8 cellular contexts compared by ENCODE assay signal in the genomic region with DNA sequence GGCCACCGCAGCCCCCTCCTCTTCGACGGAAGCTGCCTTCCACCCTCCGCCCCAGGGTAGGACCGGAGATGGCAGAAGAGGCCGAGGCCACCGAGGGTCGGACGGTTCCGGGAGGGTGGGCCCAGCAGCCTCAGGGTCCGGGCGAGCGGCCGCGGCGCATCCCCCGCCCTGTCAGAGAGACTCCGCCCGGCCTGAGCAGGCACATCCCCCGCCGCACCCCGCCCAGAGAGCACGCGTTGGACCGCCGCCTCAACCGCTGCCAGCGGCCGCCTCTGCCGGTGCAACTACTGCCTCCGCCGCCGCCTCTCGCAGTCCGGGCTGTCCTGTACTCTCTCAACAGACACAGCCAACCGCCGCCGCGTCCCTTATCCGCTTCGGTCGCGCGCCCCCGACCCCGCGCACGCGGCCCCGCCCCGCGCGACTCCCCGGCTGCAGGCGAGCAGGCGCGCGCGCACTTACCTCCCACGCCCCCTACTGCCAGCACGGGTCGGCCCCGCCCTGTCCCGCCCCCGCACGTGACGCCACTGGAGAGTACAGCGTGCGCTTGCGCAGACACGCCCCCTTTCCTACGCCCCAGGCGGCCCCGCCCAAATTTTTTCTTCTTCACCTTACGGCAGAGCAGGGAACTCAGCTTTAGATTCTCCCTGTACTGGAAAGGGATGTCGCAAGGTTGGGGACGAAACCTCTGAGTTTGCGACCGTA. TPM values are rescaled to one million over a fixed set of nuclear protein-coding genes. Genes with fewer than 3 reads are reported as not detected.
DNase-seq lines count a peak whose midpoint lies in the region; ATAC-seq and TF ChIP-seq lines count a peak whose summit lies in the region.

A gene with protein sequence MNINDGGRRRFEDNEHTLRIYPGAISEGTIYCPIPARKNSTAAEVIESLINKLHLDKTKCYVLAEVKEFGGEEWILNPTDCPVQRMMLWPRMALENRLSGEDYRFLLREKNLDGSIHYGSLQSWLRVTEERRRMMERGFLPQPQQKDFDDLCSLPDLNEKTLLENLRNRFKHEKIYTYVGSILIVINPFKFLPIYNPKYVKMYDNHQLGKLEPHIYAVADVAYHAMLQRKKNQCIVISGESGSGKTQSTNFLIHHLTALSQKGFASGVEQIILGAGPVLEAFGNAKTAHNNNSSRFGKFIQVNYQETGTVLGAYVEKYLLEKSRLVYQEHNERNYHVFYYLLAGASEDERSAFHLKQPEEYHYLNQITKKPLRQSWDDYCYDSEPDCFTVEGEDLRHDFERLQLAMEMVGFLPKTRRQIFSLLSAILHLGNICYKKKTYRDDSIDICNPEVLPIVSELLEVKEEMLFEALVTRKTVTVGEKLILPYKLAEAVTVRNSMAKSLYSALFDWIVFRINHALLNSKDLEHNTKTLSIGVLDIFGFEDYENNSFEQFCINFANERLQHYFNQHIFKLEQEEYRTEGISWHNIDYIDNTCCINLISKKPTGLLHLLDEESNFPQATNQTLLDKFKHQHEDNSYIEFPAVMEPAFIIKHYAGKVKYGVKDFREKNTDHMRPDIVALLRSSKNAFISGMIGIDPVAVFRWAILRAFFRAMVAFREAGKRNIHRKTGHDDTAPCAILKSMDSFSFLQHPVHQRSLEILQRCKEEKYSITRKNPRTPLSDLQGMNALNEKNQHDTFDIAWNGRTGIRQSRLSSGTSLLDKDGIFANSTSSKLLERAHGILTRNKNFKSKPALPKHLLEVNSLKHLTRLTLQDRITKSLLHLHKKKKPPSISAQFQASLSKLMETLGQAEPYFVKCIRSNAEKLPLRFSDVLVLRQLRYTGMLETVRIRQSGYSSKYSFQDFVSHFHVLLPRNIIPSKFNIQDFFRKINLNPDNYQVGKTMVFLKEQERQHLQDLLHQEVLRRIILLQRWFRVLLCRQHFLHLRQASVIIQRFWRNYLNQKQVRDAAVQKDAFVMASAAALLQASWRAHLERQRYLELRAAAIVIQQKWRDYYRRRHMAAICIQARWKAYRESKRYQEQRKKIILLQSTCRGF (N-terminal part only) (minus strand): TSS at position 453 of the 702 bp plus-strand sequence. CDS start 71,587 bp downstream, outside the sequence.

- peak; percentile 96 for DNase-seq in DND-41
- peak; percentile 97 for DNase-seq in H7
- DNase-seq in RWPE2 (ENCODE audit: low spot score) = peak; percentile 99
- peak; percentile 95 for DNase-seq in activated T-helper 2 cell treated with anti-CD3 and anti-CD28 coated beads, Interferon-gamma antibody, Interleukin-2, Interleukin-4, amounts not matched to agents 10 μg/mL and 5 μg/mL and 100 μg/mL, durations not matched to agents 14 hours and 24 hours and 36 hours (ENCODE audit: low spot score)
- peak; percentile 96 to 99 for DNase-seq in fibroblast of lung (ENCODE audit: low read depth in 2 of 2)
- peak; percentile 98 for DNase-seq in naive B cell
- DNase-seq in stimulated activated effector memory CD8-positive, alpha-beta T cell treated with anti-CD3 and anti-CD28 coated beads, Interleukin-12 subunit alpha, Interleukin-12 subunit beta, amount 100 ng/mL, for 72 hours (ENCODE audit: low spot score in 2 of 2) = peak; percentile 96 to 98

- ATAC-seq in DND-41 (ENCODE audit: insufficient read depth, low read depth) (peak; percentile 73), RWPE2 (ENCODE audit: low read depth) (peak; percentile 77), naive B cell (ENCODE audit: low read depth in 2 of 2) (peak; percentile 70 to 73)
- peak; percentile 84 for ATAC-seq in stimulated activated effector memory CD8-positive, alpha-beta T cell treated with anti-CD3 and anti-CD28 coated beads, Interleukin-12 subunit alpha, Interleukin-12 subunit beta, amount 100 ng/mL, for 72 hours

- H3K4me3 ChIP-seq in DND-41 (ENCODE audit: low read depth in 1 of 2, low read length in 2 of 2) = peak within 1 kb of the TSS; percentile 59 to 73
- H3K4me3 ChIP-seq in H7 (ENCODE audit: insufficient read depth, low read depth, low read length) = peak within 1 kb of the TSS; percentile 84
- peak within 1 kb of the TSS; percentile 96 for H3K4me3 ChIP-seq in Loucy (ENCODE audit: low read length, poor library complexity, severe bottlenecking)
- H3K4me3 ChIP-seq in RWPE2 (ENCODE audit: severe bottlenecking) = peak within 1 kb of the TSS; percentile 92
- H3K4me3 ChIP-seq in fibroblast of lung (replicated peaks in 1 of 4; ENCODE audit: control extremely low read depth in 1 of 4, insufficient read depth in 1 of 4, low read depth in 3 of 4, low read length in 4 of 4) = peak within 1 kb of the TSS; percentile 90 to 92 (median 90)

- no peaks in the 10 kb centered on the region for H3K27me3 ChIP-seq in DND-41 (ENCODE audit: insufficient read depth, low read length, poor library complexity)
- H3K27me3 ChIP-seq in H7 (ENCODE audit: control insufficient read depth, insufficient read depth, low read length) = no peaks in the 10 kb centered on the region
- no peaks in the 10 kb centered on the region for H3K27me3 ChIP-seq in Loucy (ENCODE audit: insufficient read depth, low read length, poor library complexity, severe bottlenecking)
- no peaks in the 10 kb centered on the region for H3K27me3 ChIP-seq in RWPE2 (ENCODE audit: insufficient read depth, poor library complexity, severe bottlenecking)
- no peaks in the 10 kb centered on the region for H3K27me3 ChIP-seq in fibroblast of lung (ENCODE audit: control insufficient read depth, insufficient read depth, low read length)

- H3K36me3 ChIP-seq in DND-41 (ENCODE audit: insufficient read depth, low read length) = no peaks in the 10 kb centered on the region
- H3K36me3 ChIP-seq in H7 (replicated peaks; ENCODE audit: control insufficient read depth, insufficient read depth, low read length) = no peaks in the 10 kb centered on the region
- H3K36me3 ChIP-seq in Loucy (ENCODE audit: insufficient read depth, low read length) = no peaks in the 10 kb centered on the region
- no peaks in the 10 kb centered on the region for H3K36me3 ChIP-seq in RWPE2 (ENCODE audit: low read depth)
- H3K36me3 ChIP-seq in fibroblast of lung (ENCODE audit: control insufficient read depth, insufficient read depth, low read length) = no peaks in the 10 kb centered on the region

- H2AFZ ChIP-seq in DND-41 (ENCODE audit: low read depth, low read length) = peak within 1 kb of the TSS; percentile 87
- H2AFZ ChIP-seq in Loucy (ENCODE audit: low read length) = peak within 1 kb of the TSS; percentile 89
- H2AFZ ChIP-seq in fibroblast of lung (ENCODE audit: low read length) = peak within 1 kb of the TSS; percentile 100

- peak; percentile 15 for TF ChIP-seq CTCF in DND-41 (IDR thresholded peaks at IDR 0.05; ENCODE audit: borderline replicate concordance, extremely low read depth, low read length, poor library complexity, severe bottlenecking)
- TF ChIP-seq CTCF in Loucy (conservative IDR thresholded peaks at IDR 0.05; ENCODE audit: low read length) = no peak
- TF ChIP-seq CTCF in RWPE2 (IDR thresholded peaks at IDR 0.05; ENCODE audit: poor library complexity, severe bottlenecking) = peak; percentile 35
- TF ChIP-seq CTCF in fibroblast of lung (conservative IDR thresholded peaks at IDR 0.05 in 1 of 2, IDR thresholded peaks at IDR 0.05 in 1 of 2; ENCODE audit: low read depth in 1 of 2, low read length in 2 of 2) = no peak

- no peaks in the 10 kb centered on the region for H3K9me2 ChIP-seq in Loucy (replicated peaks; ENCODE audit: low read depth, low read length)

- H3K27ac ChIP-seq in DND-41 (ENCODE audit: low read length) (peak within 1 kb of the TSS; percentile 91), RWPE2 (ENCODE audit: poor library complexity, severe bottlenecking) (peak within 1 kb of the TSS; percentile 80), fibroblast of lung (ENCODE audit: insufficient read depth, low read length) (peak within 1 kb of the TSS; percentile 98)

- H3K4me2 ChIP-seq in DND-41 (ENCODE audit: insufficient read depth, low read length) = peak within 1 kb of the TSS; percentile 95
- H3K4me2 ChIP-seq in Loucy (ENCODE audit: low read depth, low read length, poor library complexity, severe bottlenecking) = peak within 1 kb of the TSS; percentile 97
- H3K4me2 ChIP-seq in fibroblast of lung (ENCODE audit: extremely low read depth, insufficient read depth, low read length) = peak within 1 kb of the TSS; percentile 94

- peak within 1 kb of the TSS; percentile 90 for H3K4me3 Mint-ChIP-seq in activated T-helper 2 cell treated with anti-CD3 and anti-CD28 coated beads, Interferon-gamma antibody, Interleukin-2, Interleukin-4, amounts not matched to agents 10 μg/mL and 5 μg/mL and 100 μg/mL, durations not matched to agents 14 hours and 24 hours and 36 hours (ENCODE audit: low read depth)
- peak within 1 kb of the TSS; percentile 96 to 100 (median 98) for H3K4me3 Mint-ChIP-seq in naive B cell
- H3K4me3 Mint-ChIP-seq in stimulated activated effector memory CD8-positive, alpha-beta T cell treated with anti-CD3 and anti-CD28 coated beads, Interleukin-12 subunit alpha, Interleukin-12 subunit beta, amount 100 ng/mL, for 72 hours = peak within 1 kb of the TSS; percentile 92

- H3K4me1 ChIP-seq in DND-41 (ENCODE audit: insufficient read depth, low read length) (peaks cover 31% of the 10 kb centered on the region), Loucy (ENCODE audit: insufficient read depth, low read length, poor library complexity, severe bottlenecking) (peaks cover 47% of the 10 kb centered on the region), RWPE2 (ENCODE audit: insufficient read depth, poor library complexity, severe bottlenecking) (peaks cover 7% of the 10 kb centered on the region), fibroblast of lung (ENCODE audit: control insufficient read depth, extremely low read depth, insufficient read depth, low read length) (peaks cover 2% of the 10 kb centered on the region)

- peaks cover 9% of the 10 kb centered on the region for H4K20me1 ChIP-seq in DND-41 (ENCODE audit: insufficient read depth, low read length)
- peaks cover 34% of the 10 kb centered on the region for H4K20me1 ChIP-seq in Loucy (ENCODE audit: insufficient read depth, low read length, poor library complexity, severe bottlenecking)
- no peaks in the 10 kb centered on the region for H4K20me1 ChIP-seq in fibroblast of lung (ENCODE audit: control insufficient read depth, extremely low read depth, insufficient read depth, low read length)

- no peaks in the 10 kb centered on the region for H3K9me3 ChIP-seq in DND-41 (ENCODE audit: insufficient read depth, low read length, severe bottlenecking)
- H3K9me3 ChIP-seq in Loucy (ENCODE audit: insufficient read depth, low read depth, low read length) = no peaks in the 10 kb centered on the region
- no peaks in the 10 kb centered on the region for H3K9me3 ChIP-seq in RWPE2 (ENCODE audit: severe bottlenecking)
- H3K9me3 ChIP-seq in fibroblast of lung (ENCODE audit: control insufficient read depth, insufficient read depth, low read depth, low read length) = no peaks in the 10 kb centered on the region

- H3K27ac Mint-ChIP-seq in activated T-helper 2 cell treated with anti-CD3 and anti-CD28 coated beads, Interferon-gamma antibody, Interleukin-2, Interleukin-4, amounts not matched to agents 10 μg/mL and 5 μg/mL and 100 μg/mL, durations not matched to agents 14 hours and 24 hours and 36 hours = peak within 1 kb of the TSS; percentile 97
- H3K27ac Mint-ChIP-seq in naive B cell = peak within 1 kb of the TSS; percentile 95 to 100 (median 98)
- peak within 1 kb of the TSS; percentile 97 for H3K27ac Mint-ChIP-seq in stimulated activated effector memory CD8-positive, alpha-beta T cell treated with anti-CD3 and anti-CD28 coated beads, Interleukin-12 subunit alpha, Interleukin-12 subunit beta, amount 100 ng/mL, for 72 hours

- no peaks in the 10 kb centered on the region for H3F3A ChIP-seq in Loucy (ENCODE audit: low read depth)

- peaks cover 8% of the 10 kb centered on the region for H3K27me3 Mint-ChIP-seq in activated T-helper 2 cell treated with anti-CD3 and anti-CD28 coated beads, Interferon-gamma antibody, Interleukin-2, Interleukin-4, amounts not matched to agents 10 μg/mL and 5 μg/mL and 100 μg/mL, durations not matched to agents 14 hours and 24 hours and 36 hours (ENCODE audit: low read depth)
- H3K27me3 Mint-ChIP-seq in naive B cell = no peaks in the 10 kb centered on the region

- H3K79me2 ChIP-seq in DND-41 (ENCODE audit: insufficient read depth, low read length) = peaks cover 41% of the 10 kb centered on the region
- peaks cover 53% of the 10 kb centered on the region for H3K79me2 ChIP-seq in Loucy (ENCODE audit: insufficient read depth, low read length)
- peaks cover 36% of the 10 kb centered on the region for H3K79me2 ChIP-seq in fibroblast of lung (ENCODE audit: control insufficient read depth, insufficient read depth, low read length)

- no peaks in the 10 kb centered on the region for H3K36me3 Mint-ChIP-seq in activated T-helper 2 cell treated with anti-CD3 and anti-CD28 coated beads, Interferon-gamma antibody, Interleukin-2, Interleukin-4, amounts not matched to agents 10 μg/mL and 5 μg/mL and 100 μg/mL, durations not matched to agents 14 hours and 24 hours and 36 hours (ENCODE audit: low read depth)
- no peaks in the 10 kb centered on the region for H3K36me3 Mint-ChIP-seq in naive B cell
- H3K36me3 Mint-ChIP-seq in stimulated activated effector memory CD8-positive, alpha-beta T cell treated with anti-CD3 and anti-CD28 coated beads, Interleukin-12 subunit alpha, Interleukin-12 subunit beta, amount 100 ng/mL, for 72 hours = no peaks in the 10 kb centered on the region

- H3K9ac ChIP-seq in DND-41 (ENCODE audit: low read depth, low read length) (peak within 1 kb of the TSS; percentile 75), Loucy (ENCODE audit: low read depth, low read length, poor library complexity, severe bottlenecking) (peak within 1 kb of the TSS; percentile 73), fibroblast of lung (ENCODE audit: insufficient read depth, low read length) (peak within 1 kb of the TSS; percentile 95)

- H3K4me1 Mint-ChIP-seq in activated T-helper 2 cell treated with anti-CD3 and anti-CD28 coated beads, Interferon-gamma antibody, Interleukin-2, Interleukin-4, amounts not matched to agents 10 μg/mL and 5 μg/mL and 100 μg/mL, durations not matched to agents 14 hours and 24 hours and 36 hours (ENCODE audit: low read depth) = peaks cover 30% of the 10 kb centered on the region
- peaks cover 28 to 41% (median 36%) of the 10 kb centered on the region in 3 donors for H3K4me1 Mint-ChIP-seq in naive B cell
- H3K4me1 Mint-ChIP-seq in stimulated activated effector memory CD8-positive, alpha-beta T cell treated with anti-CD3 and anti-CD28 coated beads, Interleukin-12 subunit alpha, Interleukin-12 subunit beta, amount 100 ng/mL, for 72 hours = peaks cover 35% of the 10 kb centered on the region

- intact Hi-C loops in activated T-helper 2 cell treated with anti-CD3 and anti-CD28 coated beads, Interferon-gamma antibody, Interleukin-2, Interleukin-4, amounts not matched to agents 10 μg/mL and 5 μg/mL and 100 μg/mL, durations not matched to agents 14 hours and 24 hours and 36 hours (cut with micrococcal nuclease) = loop anchor here (2.0 to 5.0 kb wide), 3 partner anchors 109 to 354 kb away; a partner anchor contains a TSS

- no peaks in the 10 kb centered on the region for H3K9me3 Mint-ChIP-seq in activated T-helper 2 cell treated with anti-CD3 and anti-CD28 coated beads, Interferon-gamma antibody, Interleukin-2, Interleukin-4, amounts not matched to agents 10 μg/mL and 5 μg/mL and 100 μg/mL, durations not matched to agents 14 hours and 24 hours and 36 hours
- no peaks in the 10 kb centered on the region for H3K9me3 Mint-ChIP-seq in naive B cell
- H3K9me3 Mint-ChIP-seq in stimulated activated effector memory CD8-positive, alpha-beta T cell treated with anti-CD3 and anti-CD28 coated beads, Interleukin-12 subunit alpha, Interleukin-12 subunit beta, amount 100 ng/mL, for 72 hours = no peaks in the 10 kb centered on the region

RNA-seq across cellular contexts. Expression of the gene that starts here (rescaled TPM):
- total RNA-seq in H7 (2014; rRNA removed; shearing (Covaris generic)) = 7.8 and 12.6 TPM in 2 replicates
- total RNA-seq in activated T-helper 2 cell treated with anti-CD3 and anti-CD28 coated beads, Interferon-gamma antibody, Interleukin-2, Interleukin-4, amounts not matched to agents 10 μg/mL and 5 μg/mL and 100 μg/mL, durations not matched to agents 14 hours and 24 hours and 36 hours = 25.1 and 26.2 TPM in 2 replicates
- 34.7 and 48.6 TPM in 2 replicates for total RNA-seq in fibroblast of lung
- polyA plus RNA-seq in fibroblast of lung = 11.5 and 12.8 TPM in 2 replicates
- polyA plus RNA-seq in fibroblast of lung (2012) = 7.6 and 10.3 TPM in 2 replicates
- polyA minus RNA-seq in fibroblast of lung (ENCODE audit: low replicate concordance) = 46.5 and 117 TPM in 2 replicates
- 10 to 100 TPM; 10.8 to 26.7 (median 14.1) TPM for polyA plus RNA-seq in naive B cell (ENCODE audit: low read depth in 6 of 6)

Comparison
In these comparisons a context has a peak if more than half of its experiments do, and no peak if none do; other contexts are left out.
1. Peak in every context shown above with its lines: DNase-seq, ATAC-seq, H3K4me3 ChIP-seq and H3K27ac ChIP-seq.
2. CTCF ChIP-seq: peak in DND-41 (single experiment) and RWPE2 (single experiment); none in Loucy (single experiment) and fibroblast of lung (0 of 2).